ENCODE assay signal across 1 cellular context in the genomic region with DNA sequence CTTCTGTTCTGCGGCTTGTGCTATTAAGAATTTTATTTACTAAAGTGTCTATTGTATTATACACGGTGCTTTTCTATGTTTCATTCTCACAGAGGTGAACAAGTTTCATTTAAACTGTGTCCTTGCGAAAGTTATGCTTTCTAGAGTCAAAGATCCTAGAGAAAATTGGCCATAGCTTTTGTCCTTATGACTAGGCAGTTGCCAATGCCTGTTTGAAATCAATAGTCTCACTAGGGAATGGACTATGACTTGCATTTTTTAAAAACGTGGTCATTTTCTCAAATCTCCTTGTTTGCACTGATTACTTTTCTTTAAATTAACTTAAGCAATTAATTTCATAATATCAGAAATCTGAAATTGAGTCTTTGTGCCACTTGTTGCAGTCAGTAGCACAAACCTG.
TF ChIP-seq lines count a peak whose summit lies in the region.

No MANE protein-coding gene starts in this region.

TF ChIP-seq in K562, 482 proteins besides CTCF, POLR2A, EP300 and RAD21 (continued from another document):
- TF ChIP-seq C11orf30 (IDR thresholded peaks at IDR 0.05; ENCODE audit: low read depth) (0 out of 2 replicates have a peak, but pooled peaks have one; percentile 17), ELF4 (CRISPR knock-in tag; IDR thresholded peaks at IDR 0.05) (no peak), DNMT1 (IDR thresholded peaks at IDR 0.05) (no peak), SMARCE1 (IDR thresholded peaks at IDR 0.05) (no peak), ZNF316 (IDR thresholded peaks at IDR 0.05) (peak; percentile 26; the same call in 1 of the 2 replicates), COPS2 (conservative IDR thresholded peaks at IDR 0.05) (no peak), KLF1 (tag; IDR thresholded peaks at IDR 0.05) (no peak), ZNF41 (CRISPR knock-in tag; conservative IDR thresholded peaks at IDR 0.05) (no peak), CREB1 (IDR thresholded peaks at IDR 0.05) (no peak), CREB1 (CRISPR knock-in tag; IDR thresholded peaks at IDR 0.05) (no peak), DMBX1 (CRISPR knock-in tag; IDR thresholded peaks at IDR 0.05; ENCODE audit: borderline replicate concordance) (no peak), MAFG (tag; conservative IDR thresholded peaks at IDR 0.05) (peak; percentile 51), HMG20A (CRISPR knock-in tag; conservative IDR thresholded peaks at IDR 0.05) (no peak)
- TF ChIP-seq, protein P1, sequence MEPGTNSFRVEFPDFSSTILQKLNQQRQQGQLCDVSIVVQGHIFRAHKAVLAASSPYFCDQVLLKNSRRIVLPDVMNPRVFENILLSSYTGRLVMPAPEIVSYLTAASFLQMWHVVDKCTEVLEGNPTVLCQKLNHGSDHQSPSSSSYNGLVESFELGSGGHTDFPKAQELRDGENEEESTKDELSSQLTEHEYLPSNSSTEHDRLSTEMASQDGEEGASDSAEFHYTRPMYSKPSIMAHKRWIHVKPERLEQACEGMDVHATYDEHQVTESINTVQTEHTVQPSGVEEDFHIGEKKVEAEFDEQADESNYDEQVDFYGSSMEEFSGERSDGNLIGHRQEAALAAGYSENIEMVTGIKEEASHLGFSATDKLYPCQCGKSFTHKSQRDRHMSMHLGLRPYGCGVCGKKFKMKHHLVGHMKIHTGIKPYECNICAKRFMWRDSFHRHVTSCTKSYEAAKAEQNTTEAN (CRISPR knock-in tag; IDR thresholded peaks at IDR 0.05): no peak
- TF ChIP-seq, protein P2, sequence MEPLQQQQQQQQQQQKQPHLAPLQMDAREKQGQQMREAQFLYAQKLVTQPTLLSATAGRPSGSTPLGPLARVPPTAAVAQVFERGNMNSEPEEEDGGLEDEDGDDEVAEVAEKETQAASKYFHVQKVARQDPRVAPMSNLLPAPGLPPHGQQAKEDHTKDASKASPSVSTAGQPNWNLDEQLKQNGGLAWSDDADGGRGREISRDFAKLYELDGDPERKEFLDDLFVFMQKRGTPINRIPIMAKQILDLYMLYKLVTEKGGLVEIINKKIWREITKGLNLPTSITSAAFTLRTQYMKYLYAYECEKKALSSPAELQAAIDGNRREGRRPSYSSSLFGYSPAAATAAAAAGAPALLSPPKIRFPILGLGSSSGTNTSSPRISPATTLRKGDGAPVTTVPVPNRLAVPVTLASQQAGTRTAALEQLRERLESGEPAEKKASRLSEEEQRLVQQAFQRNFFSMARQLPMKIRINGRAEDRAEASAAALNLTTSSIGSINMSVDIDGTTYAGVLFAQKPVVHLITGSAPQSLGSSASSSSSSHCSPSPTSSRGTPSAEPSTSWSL (CRISPR knock-in tag; IDR thresholded peaks at IDR 0.05; ENCODE audit: borderline replicate concordance): no peak
